Comparison of ENCODE assay signal across 21 cellular contexts in genomic region chr7:100881136-100881535, GRCh38. TPM values are rescaled to one million over a fixed set of nuclear protein-coding genes. Genes with fewer than 3 reads are reported as not detected.
DNase-seq lines count a peak whose midpoint lies in the region; ATAC-seq and TF ChIP-seq lines count a peak whose summit lies in the region.
"Had no signal": no experiment of that assay in that cellular context is flagged by ENCODE, and none has a peak within 500 bp of the region (broad histone marks: within the 10 kb centered on the region; RNA-seq: fewer than 3 reads in every experiment).

No MANE protein-coding gene starts in this region.

- no peak for TF ChIP-seq POLR2A in spleen (IDR thresholded peaks at IDR 0.05)
- no peak for TF ChIP-seq POLR2A in upper lobe of left lung (IDR thresholded peaks at IDR 0.05)

- intact Hi-C loops in activated CD4-positive, alpha-beta T cell treated with anti-CD3 and anti-CD28 coated beads for 36 hours (cut with DNase I, micrococcal nuclease), result no loop called here
- intact Hi-C loops in spleen (cut with DNase I; ENCODE audit: low total_unique reads), result no loop called here

- H3K27me3 ChIP-seq in spleen (replicated peaks in 1 of 7), result no peaks in the 10 kb centered on the region
- H3K27me3 ChIP-seq in upper lobe of left lung, result no peaks in the 10 kb centered on the region

- POLR2A ChIA-PET in activated CD4-positive, alpha-beta T cell treated with anti-CD3 and anti-CD28 coated beads for 36 hours (lab: Charles Lee), result no interaction called here

- DNase-seq in activated CD4-positive, alpha-beta T cell treated with anti-CD3 and anti-CD28 coated beads for 36 hours, result no peak
- no peak for DNase-seq in activated CD4-positive, alpha-beta T cell treated with anti-CD3 and anti-CD28 coated beads for 48 hours
- no peak for DNase-seq in stimulated activated effector memory CD8-positive, alpha-beta T cell treated with anti-CD3 and anti-CD28 coated beads, Interleukin-12 subunit alpha, Interleukin-12 subunit beta, amount 100 ng/mL, for 72 hours (ENCODE audit: low spot score in 2 of 2)
- DNase-seq in spleen (no peak), upper lobe of left lung (no peak)
- no peak for DNase-seq in stimulated activated CD4-positive, alpha-beta T cell treated with anti-CD3 and anti-CD28 coated beads, Interleukin-4, amount 100 ng/mL, for 4 hours
- DNase-seq: CD8-positive, alpha-beta T cell; DMS79 treated with DMSO at 0.1 percent for 48 hours; KBM-7; NCI-H1417 treated with DMSO at 0.1 percent for 48 hours; NCI-H1930; NCI-H2171; NCI-H446; NCI-H69 had no signal

- no peak overlapping the region for H3K4me3 ChIP-seq in spleen
- no peak overlapping the region for H3K4me3 ChIP-seq in upper lobe of left lung
- H3K4me3 ChIP-seq: HAP-1 had no signal

- TF ChIP-seq EP300 in upper lobe of left lung (IDR thresholded peaks at IDR 0.05), result no peak

- TF ChIP-seq CTCF in spleen (IDR thresholded peaks at IDR 0.05 in 8 of 11, conservative IDR thresholded peaks at IDR 0.05 in 3 of 11), result no peak
- TF ChIP-seq CTCF in upper lobe of left lung (IDR thresholded peaks at IDR 0.05), result no peak

- peaks cover 44% of the 10 kb centered on the region for H3K4me1 Mint-ChIP-seq in activated CD4-positive, alpha-beta T cell treated with anti-CD3 and anti-CD28 coated beads for 36 hours
- H3K4me1 Mint-ChIP-seq in IgD-negative memory B cell, result peaks cover 22 to 29% (median 27%) of the 10 kb centered on the region in 3 donors
- H3K4me1 Mint-ChIP-seq in stimulated activated effector memory CD8-positive, alpha-beta T cell treated with anti-CD3 and anti-CD28 coated beads, Interleukin-12 subunit alpha, Interleukin-12 subunit beta, amount 100 ng/mL, for 72 hours, result peaks cover 72% of the 10 kb centered on the region

- 93 to 98% (median 95%) methylated on average over 20 of the region's 20 CpGs for WGBS in spleen, 5 donors
- 94 to 96% methylated on average over 20 of the region's 20 CpGs for WGBS in upper lobe of left lung, 2 donors

- no peak for ATAC-seq in activated CD4-positive, alpha-beta T cell treated with anti-CD3 and anti-CD28 coated beads for 36 hours
- no peak for ATAC-seq in stimulated activated effector memory CD8-positive, alpha-beta T cell treated with anti-CD3 and anti-CD28 coated beads, Interleukin-12 subunit alpha, Interleukin-12 subunit beta, amount 100 ng/mL, for 72 hours
- ATAC-seq in upper lobe of left lung (ENCODE audit: low FRiP score in 2 of 2), result no peak
- ATAC-seq: CD8-positive, alpha-beta T cell had no signal

- H3K9me3 ChIP-seq in spleen (no peaks in the 10 kb centered on the region), upper lobe of left lung (no peaks in the 10 kb centered on the region)
- H3K9me3 ChIP-seq: HAP-1 had no signal

- peak overlapping the region; percentile 27 for H3K27ac Mint-ChIP-seq in activated CD4-positive, alpha-beta T cell treated with anti-CD3 and anti-CD28 coated beads for 36 hours
- H3K27ac Mint-ChIP-seq in IgD-negative memory B cell, result no peak overlapping the region
- peak overlapping the region; percentile 20 for H3K27ac Mint-ChIP-seq in stimulated activated effector memory CD8-positive, alpha-beta T cell treated with anti-CD3 and anti-CD28 coated beads, Interleukin-12 subunit alpha, Interleukin-12 subunit beta, amount 100 ng/mL, for 72 hours
- H3K27ac Mint-ChIP-seq: B cell had no signal

- peaks cover 14 to 70% (median 46%) of the 10 kb centered on the region in 6 donors for H3K4me1 ChIP-seq in spleen
- H3K4me1 ChIP-seq in upper lobe of left lung, result peaks cover 15 to 22% (median 18%) of the 10 kb centered on the region in 4 donors
- H3K4me1 ChIP-seq: HAP-1 had no signal

- H3K27me3 Mint-ChIP-seq in activated CD4-positive, alpha-beta T cell treated with anti-CD3 and anti-CD28 coated beads for 36 hours, result no peaks in the 10 kb centered on the region
- H3K27me3 Mint-ChIP-seq in IgD-negative memory B cell, result no peaks in the 10 kb centered on the region
- H3K27me3 Mint-ChIP-seq: B cell had no signal

- H3K9me3 Mint-ChIP-seq in activated CD4-positive, alpha-beta T cell treated with anti-CD3 and anti-CD28 coated beads for 36 hours (ENCODE audit: low read depth), result no peaks in the 10 kb centered on the region
- H3K9me3 Mint-ChIP-seq in IgD-negative memory B cell, result peaks cover 0 to 2% (median 0%) of the 10 kb centered on the region in 3 donors
- H3K9me3 Mint-ChIP-seq in stimulated activated effector memory CD8-positive, alpha-beta T cell treated with anti-CD3 and anti-CD28 coated beads, Interleukin-12 subunit alpha, Interleukin-12 subunit beta, amount 100 ng/mL, for 72 hours, result no peaks in the 10 kb centered on the region
- H3K9me3 Mint-ChIP-seq: CD8-positive, alpha-beta T cell had no signal

- H3K36me3 ChIP-seq in spleen (peaks cover 8 to 100% (median 62%) of the 10 kb centered on the region in 6 donors), upper lobe of left lung (peaks cover 30 to 81% (median 58%) of the 10 kb centered on the region in 4 donors)

- H3K4me3 Mint-ChIP-seq in activated CD4-positive, alpha-beta T cell treated with anti-CD3 and anti-CD28 coated beads for 36 hours, result no peak overlapping the region
- peak overlapping the region in 3 of 4 donors; percentile 43 to 75 (median 73) for H3K4me3 Mint-ChIP-seq in IgD-negative memory B cell
- no peak overlapping the region for H3K4me3 Mint-ChIP-seq in stimulated activated effector memory CD8-positive, alpha-beta T cell treated with anti-CD3 and anti-CD28 coated beads, Interleukin-12 subunit alpha, Interleukin-12 subunit beta, amount 100 ng/mL, for 72 hours
- H3K4me3 Mint-ChIP-seq: B cell; CD8-positive, alpha-beta T cell had no signal

- H3K36me3 Mint-ChIP-seq in activated CD4-positive, alpha-beta T cell treated with anti-CD3 and anti-CD28 coated beads for 36 hours (ENCODE audit: low read depth), result peaks cover 79% of the 10 kb centered on the region
- peaks cover 8% of the 10 kb centered on the region for H3K36me3 Mint-ChIP-seq in IgD-negative memory B cell
- H3K36me3 Mint-ChIP-seq in stimulated activated effector memory CD8-positive, alpha-beta T cell treated with anti-CD3 and anti-CD28 coated beads, Interleukin-12 subunit alpha, Interleukin-12 subunit beta, amount 100 ng/mL, for 72 hours, result peaks cover 100% of the 10 kb centered on the region

- H3K27ac ChIP-seq in cingulate gyrus (ENCODE audit: low read depth, low read length), result peak overlapping the region; percentile 29
- no peak overlapping the region for H3K27ac ChIP-seq in spleen
- no peak overlapping the region for H3K27ac ChIP-seq in upper lobe of left lung
- H3K27ac ChIP-seq: 22Rv1 had no signal

- CTCF ChIA-PET in activated CD4-positive, alpha-beta T cell treated with anti-CD3 and anti-CD28 coated beads for 36 hours (lab: Charles Lee), result no interaction called here

RNA-seq across cellular contexts. Expression of gene SRRT, which starts 6.2 kb away (rescaled TPM):
- 100 to 1,000 TPM; 253 to 260 TPM for total RNA-seq in activated CD4-positive, alpha-beta T cell treated with anti-CD3 and anti-CD28 coated beads for 36 hours
- polyA plus RNA-seq in IgD-negative memory B cell (79.7 TPM), spleen (100 to 1,000 TPM in 1 of 3 donors, 10 to 100 TPM in 2; 54.7 to 104 (median 92.6) TPM)
- total RNA-seq in spleen (100 to 1,000 TPM in 4 of 7 donors, 10 to 100 TPM in 3; 67.0 to 160 (median 132) TPM), upper lobe of left lung (100 to 1,000 TPM in 4 of 6 donors, 10 to 100 TPM in 2; 57.9 to 324 (median 111) TPM)

RNA-seq across cellular contexts. Expression of gene UFSP1, which starts 8.4 kb away (rescaled TPM):
- 1 to 10 TPM; 1.5 to 1.7 TPM for total RNA-seq in activated CD4-positive, alpha-beta T cell treated with anti-CD3 and anti-CD28 coated beads for 36 hours
- polyA plus RNA-seq in IgD-negative memory B cell, result 2.5 TPM
- total RNA-seq in spleen, result 1 to 10 TPM; 1.3 to 5.6 (median 2.8) TPM
- 1 to 10 TPM; 4.2 to 6.9 (median 5.1) TPM for polyA plus RNA-seq in spleen
- 1 to 10 TPM in 4 of 6 donors, under 1 TPM in 1, not detected in 1; 0.55 to 8.5 (median 4.8) TPM for total RNA-seq in upper lobe of left lung

RNA-seq across cellular contexts. Expression of gene TRIP6, which starts 13.9 kb away (rescaled TPM):
- 10 to 100 TPM; 22.2 to 31.1 TPM for total RNA-seq in activated CD4-positive, alpha-beta T cell treated with anti-CD3 and anti-CD28 coated beads for 36 hours
- polyA plus RNA-seq in IgD-negative memory B cell (4.6 TPM), spleen (10 to 100 TPM; 12.4 to 22.4 (median 14.8) TPM)
- total RNA-seq in spleen (10 to 100 TPM; 17.6 to 30.2 (median 22.2) TPM), upper lobe of left lung (10 to 100 TPM; 17.8 to 74.3 (median 67.3) TPM)

RNA-seq across cellular contexts. Expression of gene ACHE, which starts 14.6 kb away (rescaled TPM):
- total RNA-seq in activated CD4-positive, alpha-beta T cell treated with anti-CD3 and anti-CD28 coated beads for 36 hours, result under 1 TPM in 1 of 2 experiments, not detected in 1; 0.09 TPM
- polyA plus RNA-seq in IgD-negative memory B cell (not detected), spleen (1 to 10 TPM; 2.0 to 3.7 (median 3.1) TPM)
- total RNA-seq in spleen (10 to 100 TPM in 1 of 7 donors, 1 to 10 TPM in 6; 2.1 to 10.8 (median 4.4) TPM), upper lobe of left lung (1 to 10 TPM in 5 of 6 donors, not detected in 1; 1.3 to 2.9 (median 2.2) TPM)
- total RNA-seq: OCI-LY7, RPMI7951 had no signal

RNA-seq across cellular contexts. Expression of gene SLC12A9, which starts 28.6 kb away (rescaled TPM):
- 10 to 100 TPM; 13.6 to 15.6 TPM for total RNA-seq in activated CD4-positive, alpha-beta T cell treated with anti-CD3 and anti-CD28 coated beads for 36 hours
- polyA plus RNA-seq in IgD-negative memory B cell (11.4 TPM), spleen (10 to 100 TPM; 17.0 to 48.4 (median 39.3) TPM)
- total RNA-seq in spleen (100 to 1,000 TPM in 1 of 7 donors, 10 to 100 TPM in 6; 34.4 to 109 (median 55.7) TPM), upper lobe of left lung (10 to 100 TPM; 14.5 to 50.1 (median 43.9) TPM)

Comparison
In these comparisons a context has a peak if more than half of its experiments do, and no peak if none do; other contexts are left out.
1. H3K27ac Mint-ChIP-seq: peak in activated CD4-positive, alpha-beta T cell treated with anti-CD3 and anti-CD28 coated beads for 36 hours (single experiment) and stimulated activated effector memory CD8-positive, alpha-beta T cell treated with anti-CD3 and anti-CD28 coated beads, Interleukin-12 subunit alpha, Interleukin-12 subunit beta, amount 100 ng/mL, for 72 hours (single experiment); none in IgD-negative memory B cell (0 of 3).
2. H3K4me3 Mint-ChIP-seq: peak in IgD-negative memory B cell (3 of 4); none in activated CD4-positive, alpha-beta T cell treated with anti-CD3 and anti-CD28 coated beads for 36 hours (single experiment) and stimulated activated effector memory CD8-positive, alpha-beta T cell treated with anti-CD3 and anti-CD28 coated beads, Interleukin-12 subunit alpha, Interleukin-12 subunit beta, amount 100 ng/mL, for 72 hours (single experiment).